ENCODE assay signal across 11 cellular contexts in the genomic region with DNA sequence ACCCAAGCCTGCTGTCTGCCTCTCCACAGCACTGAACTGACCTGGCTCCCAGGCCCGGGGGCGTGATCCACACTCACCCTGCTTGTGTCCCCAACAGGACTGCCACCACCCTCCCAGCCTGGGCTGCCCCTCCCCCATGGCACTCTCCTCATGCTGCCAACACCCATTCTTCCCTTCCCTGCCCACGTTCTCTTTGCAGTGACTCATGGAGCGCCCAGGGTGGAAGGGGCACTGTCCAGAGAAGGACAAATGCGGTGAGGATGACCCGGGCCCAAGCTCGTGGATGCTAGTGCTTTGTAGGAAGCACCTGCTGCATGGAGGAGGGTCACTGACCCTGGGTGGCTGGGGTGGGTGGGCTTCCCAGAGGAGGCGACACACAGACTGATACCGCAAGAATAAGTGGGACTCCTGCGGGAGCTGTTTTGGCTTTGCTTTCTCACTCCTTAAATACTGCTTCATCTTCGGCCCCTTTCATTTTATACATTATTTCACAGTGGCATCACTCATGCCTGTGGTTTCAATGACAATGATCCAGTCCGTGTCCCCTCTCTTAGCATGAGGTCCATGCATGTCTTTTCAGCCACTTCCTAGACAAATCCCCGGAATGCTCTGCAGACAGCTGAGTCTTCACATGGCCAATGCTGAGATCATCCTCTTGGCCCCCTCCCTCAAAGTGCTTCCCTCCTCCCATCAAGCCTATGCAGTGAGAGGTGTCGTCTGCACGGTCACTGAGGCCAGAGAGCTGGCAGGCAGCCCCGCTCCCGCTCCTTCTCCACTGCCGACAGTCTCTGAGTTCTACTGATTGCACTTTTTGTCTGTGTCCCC. TPM values are rescaled to one million over a fixed set of nuclear protein-coding genes. Genes with fewer than 3 reads are reported as not detected.
DNase-seq lines count a peak whose midpoint lies in the region; ATAC-seq, FAIRE-seq and TF ChIP-seq lines count a peak whose summit lies in the region.
"Had no signal": no experiment of that assay in that cellular context is flagged by ENCODE, and none has a peak within 500 bp of the region (broad histone marks: within the 10 kb centered on the region; RNA-seq: fewer than 3 reads in every experiment).

No MANE protein-coding gene starts in this region.

- H3K36me3 ChIP-seq in heart left ventricle (no peaks in the 10 kb centered on the region), RWPE2 (ENCODE audit: low read depth) (no peaks in the 10 kb centered on the region)

- intact Hi-C loops in heart left ventricle (cut with DNase I) (no loop called here), cardiac septum (cut with DNase I) (no loop called here)

- FAIRE-seq in urothelium cell line (lab: Jason Lieb, UNC) = peak; percentile 93

- H3K27ac ChIP-seq in heart left ventricle = peak overlapping the region in 1 of 12 donors; percentile 90
- peak overlapping the region; percentile 36 for H3K27ac ChIP-seq in RWPE2 (ENCODE audit: poor library complexity, severe bottlenecking)

- ATAC-seq in heart left ventricle (peak; percentile 14 to 37 (median 28)), RWPE2 (ENCODE audit: low read depth) (peak; percentile 32; the same call in 1 of the 3 replicates), GM18907 (IDR thresholded peaks at IDR 0.05; ENCODE audit: unreplicated experiment) (no peak)

- H3K9me3 ChIP-seq in heart left ventricle (no peaks in the 10 kb centered on the region), RWPE2 (ENCODE audit: severe bottlenecking) (no peaks in the 10 kb centered on the region)
- H3K9me3 ChIP-seq: Caco-2 had no signal

- H3K27me3 ChIP-seq in heart left ventricle (no peaks in the 10 kb centered on the region), RWPE2 (ENCODE audit: insufficient read depth, poor library complexity, severe bottlenecking) (no peaks in the 10 kb centered on the region)

- TF ChIP-seq POLR2A in heart left ventricle (IDR thresholded peaks at IDR 0.05) = no peak

- in situ Hi-C loops in KBM-7 (cut with MboI; ENCODE audit: low pct_unique_long_range_greater_than_20kb, low sequenced_read_pairs) = no loop called here

- WGBS in heart left ventricle, 4 donors = 85 to 91% (median 86%) methylated on average over 15 to 18 of the region's 18 CpGs

- H3K4me3 ChIP-seq in heart left ventricle (peak overlapping the region in 1 of 12 donors; percentile 1), RWPE2 (ENCODE audit: severe bottlenecking) (no peak overlapping the region)

- TF ChIP-seq CTCF in heart left ventricle (IDR thresholded peaks at IDR 0.05) (no peak), RWPE2 (IDR thresholded peaks at IDR 0.05; ENCODE audit: poor library complexity, severe bottlenecking) (no peak)

- H3K4me1 ChIP-seq in heart left ventricle (peaks cover 0 to 34% (median 0%) of the 10 kb centered on the region in 12 donors), RWPE2 (ENCODE audit: insufficient read depth, poor library complexity, severe bottlenecking) (peaks cover 17% of the 10 kb centered on the region)
- H3K4me1 ChIP-seq: Caco-2 had no signal

- no peak for DNase-seq in heart left ventricle
- no peak for DNase-seq in cardiac septum (ENCODE audit: low spot score)
- no peak for DNase-seq in RWPE2 (ENCODE audit: low spot score)
- DNase-seq in kidney tubule cell (ENCODE audit: low spot score) = peak; percentile 35
- peak; percentile 53 for DNase-seq in urothelium cell line (ENCODE audit: low spot score)
- no peak for DNase-seq in KBM-7
- no peak for DNase-seq in stimulated activated naive CD4-positive, alpha-beta T cell treated with Interleukin-2 at 50 U/mL for 16 hours (lab: John Stamatoyannopoulos, UW)
- DNase-seq: Caco-2, cortex of kidney, left cardiac atrium had no signal

RNA-seq across cellular contexts. Expression of gene CDK5R1, which starts 17.6 kb away (rescaled TPM):
- total RNA-seq in heart left ventricle (1 to 10 TPM in 8 of 9 donors, under 1 TPM in 1; 1.00 to 2.9 (median 1.5) TPM), cardiac septum (1.5 TPM)
- 1 to 10 TPM in 1 of 2 donors, under 1 TPM in 1; 0.57 to 2.0 TPM for polyA plus RNA-seq in heart left ventricle

Comparison
In these comparisons a context has a peak if more than half of its experiments do, and no peak if none do; other contexts are left out.
1. DNase-seq: peak in kidney tubule cell (single experiment) and urothelium cell line (single experiment); none in heart left ventricle (0 of 5), cardiac septum (single experiment), RWPE2 (single experiment), KBM-7 (single experiment) and stimulated activated naive CD4-positive, alpha-beta T cell treated with Interleukin-2 at 50 U/mL for 16 hours (single experiment).